1 cellular context compared by ENCODE assay signal in genomic region chr10:78755877-78756455, GRCh38.
TF ChIP-seq lines count a peak whose summit lies in the region.

No MANE protein-coding gene starts in this region.

TF ChIP-seq in HepG2, 621 proteins besides CTCF, POLR2A, EP300 and RAD21:
- TF ChIP-seq ZBTB40 (IDR thresholded peaks at IDR 0.05) = peak; percentile 41
- peak; percentile 74; the same call in 1 of the 2 replicates for TF ChIP-seq ZBTB40 (CRISPR knock-in tag; IDR thresholded peaks at IDR 0.05)
- TF ChIP-seq ZNF224 (CRISPR knock-in tag; IDR thresholded peaks at IDR 0.05) = no peak
